Comparison of ENCODE assay signal across 1 cellular context in genomic region chrX:71393919-71394318, GRCh38.
TF ChIP-seq lines count a peak whose summit lies in the region.

No MANE protein-coding gene starts in this region.

TF ChIP-seq in K562, 482 proteins besides CTCF, POLR2A, EP300 and RAD21 (continues in another document):
- TF ChIP-seq NCOR1 (IDR thresholded peaks at IDR 0.05) (peak; percentile 71), CTBP1 (IDR thresholded peaks at IDR 0.05; ENCODE audit: borderline replicate concordance) (no peak), MTA2 (IDR thresholded peaks at IDR 0.05; ENCODE audit: low read depth) (peak; percentile 72), ZNF12 (CRISPR knock-in tag; IDR thresholded peaks at IDR 0.05) (no peak), CEBPB (tag; IDR thresholded peaks at IDR 0.05) (peak; percentile 47; the same call in 1 of the 2 replicates), SMAD4 (CRISPR knock-in tag; conservative IDR thresholded peaks at IDR 0.05) (peak; percentile 55), KLF16 (IDR thresholded peaks at IDR 0.05) (peak; percentile 44; the same call in 1 of the 2 replicates), TRIM24 (IDR thresholded peaks at IDR 0.05) (0 out of 4 replicates have a peak, but pooled peaks of 1 of the 2 experiments have one; percentile 41), FOXM1 (IDR thresholded peaks at IDR 0.05; ENCODE audit: low read depth) (peak; percentile 20; the same call in 1 of the 2 replicates), FOXM1 (CRISPR knock-in tag; IDR thresholded peaks at IDR 0.05; ENCODE audit: low read depth) (no peak), ZNF766 (CRISPR knock-in tag; conservative IDR thresholded peaks at IDR 0.05) (peak; percentile 57; the same call in 1 of the 2 replicates), HMGN3 (IDR thresholded peaks at IDR 0.05; ENCODE audit: borderline replicate concordance, extremely low read depth, insufficient read length, low read depth, low read length) (no peak), MLLT1 (IDR thresholded peaks at IDR 0.05) (0 out of 4 replicates have a peak, but pooled peaks of 1 of the 2 experiments have one; percentile 20), SMARCA4 (IDR thresholded peaks at IDR 0.05) (peak; percentile 89), ZNF354B (CRISPR knock-in tag; IDR thresholded peaks at IDR 0.05) (no peak), CBFA2T2 (conservative IDR thresholded peaks at IDR 0.05) (peak; percentile 71), ARID1B (IDR thresholded peaks at IDR 0.05) (peak; percentile 94), TAL1 (IDR thresholded peaks at IDR 0.05) (peak; percentile 85), MEIS2 (IDR thresholded peaks at IDR 0.05; ENCODE audit: partially characterized antibody) (peak; percentile 91), TAF9B (IDR thresholded peaks at IDR 0.05; ENCODE audit: partially characterized antibody) (no peak), HDGF (IDR thresholded peaks at IDR 0.05) (0 out of 2 replicates have a peak, but pooled peaks have one; percentile 24), SMARCE1 (IDR thresholded peaks at IDR 0.05) (peak; percentile 50; the same call in 1 of the 2 replicates), DPF2 (IDR thresholded peaks at IDR 0.05) (peak; percentile 89), CEBPG (CRISPR knock-in tag; IDR thresholded peaks at IDR 0.05) (no peak), CEBPG (tag; conservative IDR thresholded peaks at IDR 0.05 in 1 of 2, IDR thresholded peaks at IDR 0.05 in 1 of 2) (peak in 1 of 2 experiments; percentile 25; a peak in 1 of 4 replicates), LCOR (CRISPR knock-in tag; IDR thresholded peaks at IDR 0.05) (no peak), NBN (IDR thresholded peaks at IDR 0.05; ENCODE audit: low read depth) (peak; percentile 59; the same call in 1 of the 2 replicates), CBFA2T3 (IDR thresholded peaks at IDR 0.05) (peak; percentile 86), PKNOX1 (IDR thresholded peaks at IDR 0.05) (peak; percentile 40; the same call in 1 of the 2 replicates), JUND (IDR thresholded peaks at IDR 0.05; ENCODE audit: borderline replicate concordance, low read depth, low read length) (0 out of 2 replicates have a peak, but pooled peaks have one; percentile 19), JUND (tag; IDR thresholded peaks at IDR 0.05; ENCODE audit: borderline replicate concordance, low read depth, low read length) (no peak; the same call in 2 of the 3 replicates), CXXC5 (CRISPR knock-in tag; IDR thresholded peaks at IDR 0.05) (peak; percentile 15; the same call in 1 of the 2 replicates), STAT5A (IDR thresholded peaks at IDR 0.05; ENCODE audit: borderline replicate concordance, low read length) (0 out of 2 replicates have a peak, but pooled peaks have one; percentile 18), SMARCC2 (IDR thresholded peaks at IDR 0.05; ENCODE audit: low read depth) (peak; percentile 43; the same call in 1 of the 2 replicates), TEAD4 (IDR thresholded peaks at IDR 0.05; ENCODE audit: low read length) (peak; percentile 63), TEAD4 (CRISPR knock-in tag; IDR thresholded peaks at IDR 0.05; ENCODE audit: borderline replicate concordance) (no peak), ATF7 (IDR thresholded peaks at IDR 0.05) (0 out of 2 replicates have a peak, but pooled peaks have one; percentile 20), CREBBP (IDR thresholded peaks at IDR 0.05; ENCODE audit: low read depth, low read length) (no peak), FOXK2 (conservative IDR thresholded peaks at IDR 0.05 in 1 of 2, IDR thresholded peaks at IDR 0.05 in 1 of 2; ENCODE audit: low read depth in 2 of 2) (peak; percentile 33 to 40; a peak in 2 of 4 replicates), HDAC1 (IDR thresholded peaks at IDR 0.05) (peak in 1 of 2 experiments; percentile 61; a peak in 2 of 4 replicates), GATA2 (CRISPR knock-in tag; IDR thresholded peaks at IDR 0.05) (peak; percentile 80), BHLHE40 (IDR thresholded peaks at IDR 0.05; ENCODE audit: low read length) (peak; percentile 76), POLR2AphosphoS5 (IDR thresholded peaks at IDR 0.05; ENCODE audit: control insufficient read depth, insufficient read depth, low read depth, low read length) (peak; percentile 43; the same call in 1 of the 2 replicates), NKRF (IDR thresholded peaks at IDR 0.05; ENCODE audit: borderline replicate concordance) (peak; percentile 32; the same call in 1 of the 2 replicates)
- TF ChIP-seq, protein P1, sequence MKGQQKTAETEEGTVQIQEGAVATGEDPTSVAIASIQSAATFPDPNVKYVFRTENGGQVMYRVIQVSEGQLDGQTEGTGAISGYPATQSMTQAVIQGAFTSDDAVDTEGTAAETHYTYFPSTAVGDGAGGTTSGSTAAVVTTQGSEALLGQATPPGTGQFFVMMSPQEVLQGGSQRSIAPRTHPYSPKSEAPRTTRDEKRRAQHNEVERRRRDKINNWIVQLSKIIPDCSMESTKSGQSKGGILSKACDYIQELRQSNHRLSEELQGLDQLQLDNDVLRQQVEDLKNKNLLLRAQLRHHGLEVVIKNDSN (CRISPR knock-in tag; IDR thresholded peaks at IDR 0.05), result no peak
- TF ChIP-seq, protein P2, sequence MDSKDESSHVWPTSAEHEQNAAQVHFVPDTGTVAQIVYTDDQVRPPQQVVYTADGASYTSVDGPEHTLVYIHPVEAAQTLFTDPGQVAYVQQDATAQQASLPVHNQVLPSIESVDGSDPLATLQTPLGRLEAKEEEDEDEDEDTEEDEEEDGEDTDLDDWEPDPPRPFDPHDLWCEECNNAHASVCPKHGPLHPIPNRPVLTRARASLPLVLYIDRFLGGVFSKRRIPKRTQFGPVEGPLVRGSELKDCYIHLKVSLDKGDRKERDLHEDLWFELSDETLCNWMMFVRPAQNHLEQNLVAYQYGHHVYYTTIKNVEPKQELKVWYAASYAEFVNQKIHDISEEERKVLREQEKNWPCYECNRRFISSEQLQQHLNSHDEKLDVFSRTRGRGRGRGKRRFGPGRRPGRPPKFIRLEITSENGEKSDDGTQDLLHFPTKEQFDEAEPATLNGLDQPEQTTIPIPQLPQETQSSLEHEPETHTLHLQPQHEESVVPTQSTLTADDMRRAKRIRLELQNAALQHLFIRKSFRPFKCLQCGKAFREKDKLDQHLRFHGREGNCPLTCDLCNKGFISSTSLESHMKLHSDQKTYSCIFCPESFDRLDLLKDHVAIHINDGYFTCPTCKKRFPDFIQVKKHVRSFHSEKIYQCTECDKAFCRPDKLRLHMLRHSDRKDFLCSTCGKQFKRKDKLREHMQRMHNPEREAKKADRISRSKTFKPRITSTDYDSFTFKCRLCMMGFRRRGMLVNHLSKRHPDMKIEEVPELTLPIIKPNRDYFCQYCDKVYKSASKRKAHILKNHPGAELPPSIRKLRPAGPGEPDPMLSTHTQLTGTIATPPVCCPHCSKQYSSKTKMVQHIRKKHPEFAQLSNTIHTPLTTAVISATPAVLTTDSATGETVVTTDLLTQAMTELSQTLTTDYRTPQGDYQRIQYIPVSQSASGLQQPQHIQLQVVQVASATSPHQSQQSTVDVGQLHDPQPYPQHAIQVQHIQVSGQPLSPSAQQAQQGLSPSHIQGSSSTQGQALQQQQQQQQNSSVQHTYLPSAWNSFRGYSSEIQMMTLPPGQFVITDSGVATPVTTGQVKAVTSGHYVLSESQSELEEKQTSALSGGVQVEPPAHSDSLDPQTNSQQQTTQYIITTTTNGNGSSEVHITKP (IDR thresholded peaks at IDR 0.05; ENCODE audit: partially characterized antibody), result peak; percentile 42
- TF ChIP-seq, protein P3, sequence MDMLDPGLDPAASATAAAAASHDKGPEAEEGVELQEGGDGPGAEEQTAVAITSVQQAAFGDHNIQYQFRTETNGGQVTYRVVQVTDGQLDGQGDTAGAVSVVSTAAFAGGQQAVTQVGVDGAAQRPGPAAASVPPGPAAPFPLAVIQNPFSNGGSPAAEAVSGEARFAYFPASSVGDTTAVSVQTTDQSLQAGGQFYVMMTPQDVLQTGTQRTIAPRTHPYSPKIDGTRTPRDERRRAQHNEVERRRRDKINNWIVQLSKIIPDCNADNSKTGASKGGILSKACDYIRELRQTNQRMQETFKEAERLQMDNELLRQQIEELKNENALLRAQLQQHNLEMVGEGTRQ (CRISPR knock-in tag; IDR thresholded peaks at IDR 0.05), result no peak
- TF ChIP-seq, protein P4, sequence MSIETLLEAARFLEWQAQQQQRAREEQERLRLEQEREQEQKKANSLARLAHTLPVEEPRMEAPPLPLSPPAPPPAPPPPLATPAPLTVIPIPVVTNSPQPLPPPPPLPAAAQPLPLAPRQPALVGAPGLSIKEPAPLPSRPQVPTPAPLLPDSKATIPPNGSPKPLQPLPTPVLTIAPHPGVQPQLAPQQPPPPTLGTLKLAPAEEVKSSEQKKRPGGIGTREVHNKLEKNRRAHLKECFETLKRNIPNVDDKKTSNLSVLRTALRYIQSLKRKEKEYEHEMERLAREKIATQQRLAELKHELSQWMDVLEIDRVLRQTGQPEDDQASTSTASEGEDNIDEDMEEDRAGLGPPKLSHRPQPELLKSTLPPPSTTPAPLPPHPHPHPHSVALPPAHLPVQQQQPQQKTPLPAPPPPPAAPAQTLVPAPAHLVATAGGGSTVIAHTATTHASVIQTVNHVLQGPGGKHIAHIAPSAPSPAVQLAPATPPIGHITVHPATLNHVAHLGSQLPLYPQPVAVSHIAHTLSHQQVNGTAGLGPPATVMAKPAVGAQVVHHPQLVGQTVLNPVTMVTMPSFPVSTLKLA (conservative IDR thresholded peaks at IDR 0.05), result peak in 1 of 2 experiments; percentile 53; a peak in 2 of 4 replicates
- TF ChIP-seq, protein P5, sequence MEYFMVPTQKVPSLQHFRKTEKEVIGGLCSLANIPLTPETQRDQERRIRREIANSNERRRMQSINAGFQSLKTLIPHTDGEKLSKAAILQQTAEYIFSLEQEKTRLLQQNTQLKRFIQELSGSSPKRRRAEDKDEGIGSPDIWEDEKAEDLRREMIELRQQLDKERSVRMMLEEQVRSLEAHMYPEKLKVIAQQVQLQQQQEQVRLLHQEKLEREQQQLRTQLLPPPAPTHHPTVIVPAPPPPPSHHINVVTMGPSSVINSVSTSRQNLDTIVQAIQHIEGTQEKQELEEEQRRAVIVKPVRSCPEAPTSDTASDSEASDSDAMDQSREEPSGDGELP (CRISPR knock-in tag; IDR thresholded peaks at IDR 0.05; ENCODE audit: borderline replicate concordance), result peak; percentile 42; the same call in 1 of the 2 replicates
- TF ChIP-seq, protein P6, sequence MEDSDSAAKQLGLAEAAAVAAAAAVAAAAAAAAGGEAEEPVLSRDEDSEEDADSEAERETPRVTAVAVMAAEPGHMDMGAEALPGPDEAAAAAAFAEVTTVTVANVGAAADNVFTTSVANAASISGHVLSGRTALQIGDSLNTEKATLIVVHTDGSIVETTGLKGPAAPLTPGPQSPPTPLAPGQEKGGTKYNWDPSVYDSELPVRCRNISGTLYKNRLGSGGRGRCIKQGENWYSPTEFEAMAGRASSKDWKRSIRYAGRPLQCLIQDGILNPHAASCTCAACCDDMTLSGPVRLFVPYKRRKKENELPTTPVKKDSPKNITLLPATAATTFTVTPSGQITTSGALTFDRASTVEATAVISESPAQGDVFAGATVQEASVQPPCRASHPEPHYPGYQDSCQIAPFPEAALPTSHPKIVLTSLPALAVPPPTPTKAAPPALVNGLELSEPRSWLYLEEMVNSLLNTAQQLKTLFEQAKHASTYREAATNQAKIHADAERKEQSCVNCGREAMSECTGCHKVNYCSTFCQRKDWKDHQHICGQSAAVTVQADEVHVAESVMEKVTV (CRISPR knock-in tag; IDR thresholded peaks at IDR 0.05), result no peak
